ENCODE assay signal across 14 cellular contexts in the genomic region with DNA sequence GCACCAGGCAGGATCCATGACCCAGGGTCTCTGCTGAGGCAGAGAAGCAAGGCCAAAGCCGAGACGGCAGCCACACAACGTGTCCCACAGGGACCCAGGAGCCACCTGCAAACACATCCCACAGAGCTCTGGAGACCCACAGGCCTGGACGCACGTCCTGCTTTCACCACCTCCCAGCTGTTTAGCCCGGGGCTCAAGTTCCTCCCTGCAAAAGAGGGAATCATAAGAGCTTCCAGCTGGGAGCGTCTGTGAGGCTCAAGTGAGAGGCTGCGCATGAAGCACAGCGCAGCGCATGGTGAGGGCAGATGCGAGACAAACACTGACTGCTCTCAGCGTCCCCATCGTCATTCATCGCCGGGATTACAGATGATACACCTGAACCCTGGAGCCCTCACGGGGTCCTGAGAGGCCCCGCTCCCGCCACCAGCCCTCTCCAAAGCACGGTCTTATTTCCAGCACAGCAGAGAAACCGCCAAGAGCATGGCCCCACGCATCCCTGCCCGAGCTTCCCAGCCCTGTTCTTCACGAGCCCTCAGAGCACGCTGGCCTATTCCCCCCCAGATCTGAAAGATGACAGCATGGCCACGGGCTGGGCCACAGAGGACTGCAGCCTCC.
"Had no signal": no experiment of that assay in that cellular context is flagged by ENCODE, and none has a peak within 500 bp of the region (broad histone marks: within the 10 kb centered on the region; RNA-seq: fewer than 3 reads in every experiment).

No MANE protein-coding gene starts in this region.

- H3K4me3 ChIP-seq: ascending aorta, dorsolateral prefrontal cortex, left ventricle myocardium inferior, ovary, skin epidermis, transverse colon had no signal

- H3K4me1 ChIP-seq: ascending aorta, transverse colon had no signal

- H3K27me3 ChIP-seq: ascending aorta, dorsolateral prefrontal cortex, ovary, transverse colon had no signal

- ATAC-seq: activated CD8-positive, alpha-beta T cell treated with anti-CD3 and anti-CD28 coated beads, Interleukin-2, amount 10 ng/mL, durations not matched to agents 7 days and 5 days; esophagus mucosa; natural killer cell treated with Interleukin-12 subunit alpha and Interleukin-12 subunit beta and Interleukin-15 and Interleukin-18, amount 100 ng/mL, for 72 hours; T-helper 17 cell; WTC11 had no signal

- H3K9me3 ChIP-seq: ascending aorta, left ventricle myocardium inferior, ovary, transverse colon had no signal

- H3K27ac ChIP-seq: ascending aorta, left ventricle myocardium inferior, ovary, skin epidermis, transverse colon had no signal

- DNase-seq: activated CD4-positive, alpha-beta T cell treated with anti-CD3 and anti-CD28 coated beads for 48 hours; activated CD8-positive, alpha-beta T cell treated with anti-CD3 and anti-CD28 coated beads, Interleukin-2, amount 10 ng/mL, durations not matched to agents 7 days and 5 days; activated naive CD4-positive, alpha-beta T cell; dorsolateral prefrontal cortex; left ventricle myocardium inferior; mesenchymal stem cell; ovary; T-helper 17 cell; transverse colon had no signal

- H3K36me3 ChIP-seq: ovary, transverse colon had no signal
